Comparison of ENCODE assay signal across 23 cellular contexts in genomic region chr3:141914311-141914710, GRCh38.
"Had no signal": no experiment of that assay in that cellular context is flagged by ENCODE, and none has a peak within 500 bp of the region (broad histone marks: within the 10 kb centered on the region; RNA-seq: fewer than 3 reads in every experiment).

No MANE protein-coding gene starts in this region.

- H3K27me3 ChIP-seq: esophagus muscularis mucosa, right atrium auricular region, stomach, thyroid gland, vagina had no signal

- ATAC-seq: left colon; left ventricle myocardium superior; natural killer cell; sciatic nerve; stimulated activated effector memory CD8-positive, alpha-beta T cell treated with anti-CD3 and anti-CD28 coated beads, Interleukin-12 subunit alpha, Interleukin-12 subunit beta, amount 100 ng/mL, for 72 hours had no signal

- H3K27ac ChIP-seq: coronary artery, esophagus muscularis mucosa, prostate gland, right atrium auricular region, stomach, thyroid gland, vagina had no signal

- H3K9me3 Mint-ChIP-seq: immature natural killer cell had no signal

- H3K4me3 ChIP-seq: coronary artery, esophagus muscularis mucosa, prostate gland, right atrium auricular region, stomach, thyroid gland, vagina had no signal

- H3K36me3 ChIP-seq: prostate gland had no signal

- H3K4me3 Mint-ChIP-seq: immature natural killer cell; natural killer cell; stimulated activated effector memory CD8-positive, alpha-beta T cell treated with anti-CD3 and anti-CD28 coated beads, Interleukin-12 subunit alpha, Interleukin-12 subunit beta, amount 100 ng/mL, for 72 hours had no signal

- H3K9me3 ChIP-seq: esophagus muscularis mucosa, prostate gland, right atrium auricular region, stomach, thyroid gland, vagina had no signal

- H3K4me1 ChIP-seq: esophagus muscularis mucosa, prostate gland, right atrium auricular region, stomach, thyroid gland, vagina had no signal

- DNase-seq: dermis blood vessel endothelial cell; effector memory CD4-positive, alpha-beta T cell; hypothalamus; immature natural killer cell; islet precursor cell; kidney glomerular epithelial cell; left colon; left ventricle myocardium superior; natural killer cell; occipital lobe; stimulated activated CD4-positive, alpha-beta T cell treated with anti-CD3 and anti-CD28 coated beads, Interleukin-2, amount 100 ng/mL, for 24 hours; stimulated activated CD4-positive, alpha-beta T cell treated with anti-CD3 and anti-CD28 coated beads, Interleukin-4, amount 100 ng/mL, for 24 hours; stimulated activated naive CD4-positive, alpha-beta T cell treated with Interleukin-2 at 50 U/mL for 16 hours; stomach; thyroid gland; trophoblast cell had no signal

- H3K27ac Mint-ChIP-seq: immature natural killer cell; natural killer cell; stimulated activated effector memory CD8-positive, alpha-beta T cell treated with anti-CD3 and anti-CD28 coated beads, Interleukin-12 subunit alpha, Interleukin-12 subunit beta, amount 100 ng/mL, for 72 hours had no signal
